13 cellular contexts compared by ENCODE assay signal in genomic region chr1:220526294-220526693, GRCh38. TPM values are rescaled to one million over a fixed set of nuclear protein-coding genes. Genes with fewer than 3 reads are reported as not detected.
DNase-seq lines count a peak whose midpoint lies in the region; ATAC-seq, FAIRE-seq and TF ChIP-seq lines count a peak whose summit lies in the region.
"Had no signal": no experiment of that assay in that cellular context is flagged by ENCODE, and none has a peak within 500 bp of the region (broad histone marks: within the 10 kb centered on the region; RNA-seq: fewer than 3 reads in every experiment).

No MANE protein-coding gene starts in this region.

- DNase-seq in GM12865 (ENCODE audit: low read depth) (no peak), bronchial epithelial cell (ENCODE audit: low read depth) (peak; percentile 68), nephron progenitor cell (peak; percentile 13), RKO (ENCODE audit: low spot score) (no peak), MG63 (no peak), Right ventricle myocardium inferior (ENCODE audit: missing footprints) (no peak)
- DNase-seq: activated B cell treated with CpG ODN at 0.5 μM for 24 hours; COR-L47; effector memory CD8-positive, alpha-beta T cell; IMR-90; NCI-H187 treated with DMSO at 0.1 percent for 48 hours had no signal

- H3K9me3 Mint-ChIP-seq in IgD-negative memory B cell (no peaks in the 10 kb centered on the region), nephron progenitor cell (no peaks in the 10 kb centered on the region)
- H3K9me3 Mint-ChIP-seq: activated B cell treated with CpG ODN at 0.5 μM for 24 hours; effector memory CD8-positive, alpha-beta T cell had no signal

- H3K27me3 Mint-ChIP-seq in IgD-negative memory B cell: peaks cover 21% of the 10 kb centered on the region
- peaks cover 50% of the 10 kb centered on the region for H3K27me3 Mint-ChIP-seq in nephron progenitor cell (ENCODE audit: low read depth, poor library complexity)

- H3K36me3 Mint-ChIP-seq in IgD-negative memory B cell (peaks cover 2% of the 10 kb centered on the region), nephron progenitor cell (ENCODE audit: low read depth) (no peaks in the 10 kb centered on the region)

- H3K4me1 Mint-ChIP-seq in IgD-negative memory B cell: peaks cover 6 to 21% (median 13%) of the 10 kb centered on the region in 3 donors
- H3K4me1 Mint-ChIP-seq in nephron progenitor cell: peaks cover 28% of the 10 kb centered on the region

- H3K27me3 ChIP-seq in bronchial epithelial cell (ENCODE audit: control insufficient read depth, insufficient read depth, low read length) (no peaks in the 10 kb centered on the region), MG63 (peaks cover 85% of the 10 kb centered on the region)

- no peaks in the 10 kb centered on the region for H3K36me3 ChIP-seq in bronchial epithelial cell (ENCODE audit: control insufficient read depth, insufficient read depth, low read length)
- no peaks in the 10 kb centered on the region for H3K36me3 ChIP-seq in MG63
- H3K36me3 ChIP-seq: HAP-1 had no signal

- no peak for FAIRE-seq in bronchial epithelial cell (lab: Jason Lieb, UNC)

- H3K27ac Mint-ChIP-seq in IgD-negative memory B cell (no peak overlapping the region), nephron progenitor cell (no peak overlapping the region)
- H3K27ac Mint-ChIP-seq: effector memory CD8-positive, alpha-beta T cell had no signal

- intact Hi-C loops in Right ventricle myocardium inferior (cut with DNase I): loop anchor here (5.0 to 10.0 kb wide), 3 partner anchors 219 to 311 kb away; partner anchors contain the start of genes MTARC2 and RAB3GAP2

- H3K4me3 ChIP-seq in GM12865 (ENCODE audit: low read depth, low read length): no peak overlapping the region
- no peak overlapping the region for H3K4me3 ChIP-seq in bronchial epithelial cell (ENCODE audit: low read depth, low read length)
- H3K4me3 ChIP-seq in MG63: no peak overlapping the region
- H3K4me3 ChIP-seq: HAP-1 had no signal

- ATAC-seq in Right ventricle myocardium inferior: no peak
- ATAC-seq: effector memory CD8-positive, alpha-beta T cell had no signal

- no peaks in the 10 kb centered on the region for H3K9me3 ChIP-seq in MG63
- H3K9me3 ChIP-seq: HAP-1 had no signal

- H3K4me3 Mint-ChIP-seq in IgD-negative memory B cell: peak overlapping the region in 3 of 4 donors; percentile 55 to 97 (median 91)
- peak overlapping the region; percentile 58 for H3K4me3 Mint-ChIP-seq in nephron progenitor cell

- TF ChIP-seq CTCF in GM12865 (IDR thresholded peaks at IDR 0.05; ENCODE audit: insufficient read depth, low read depth, low read length, missing control alignments) (peak; percentile 4), bronchial epithelial cell (IDR thresholded peaks at IDR 0.05; ENCODE audit: insufficient read depth, low read length, severe bottlenecking) (no peak), nephron progenitor cell (IDR thresholded peaks at IDR 0.05) (peak; percentile 36)

RNA-seq across cellular contexts. Expression of gene MARK1, which starts 1.6 kb away (rescaled TPM):
- 0.51 TPM for polyA plus RNA-seq in IgD-negative memory B cell
- total RNA-seq in bronchial epithelial cell (3.9 and 10.4 TPM in 2 replicates), Right ventricle myocardium inferior (17.3 TPM)
- not detected in 2 replicates for total RNA-seq in MG63 (2014; rRNA removed; shearing (Covaris generic); ENCODE audit: low replicate concordance)
- total RNA-seq: IMR-90 had no signal
- polyA plus RNA-seq: IMR-90 had no signal

Comparison
In these comparisons a context has a peak if more than half of its experiments do, and no peak if none do; other contexts are left out.
1. DNase-seq: peak in bronchial epithelial cell (single experiment) and nephron progenitor cell (single experiment); none in GM12865 (single experiment), RKO (single experiment), MG63 (single experiment) and Right ventricle myocardium inferior (single experiment).